In the genomic region with DNA sequence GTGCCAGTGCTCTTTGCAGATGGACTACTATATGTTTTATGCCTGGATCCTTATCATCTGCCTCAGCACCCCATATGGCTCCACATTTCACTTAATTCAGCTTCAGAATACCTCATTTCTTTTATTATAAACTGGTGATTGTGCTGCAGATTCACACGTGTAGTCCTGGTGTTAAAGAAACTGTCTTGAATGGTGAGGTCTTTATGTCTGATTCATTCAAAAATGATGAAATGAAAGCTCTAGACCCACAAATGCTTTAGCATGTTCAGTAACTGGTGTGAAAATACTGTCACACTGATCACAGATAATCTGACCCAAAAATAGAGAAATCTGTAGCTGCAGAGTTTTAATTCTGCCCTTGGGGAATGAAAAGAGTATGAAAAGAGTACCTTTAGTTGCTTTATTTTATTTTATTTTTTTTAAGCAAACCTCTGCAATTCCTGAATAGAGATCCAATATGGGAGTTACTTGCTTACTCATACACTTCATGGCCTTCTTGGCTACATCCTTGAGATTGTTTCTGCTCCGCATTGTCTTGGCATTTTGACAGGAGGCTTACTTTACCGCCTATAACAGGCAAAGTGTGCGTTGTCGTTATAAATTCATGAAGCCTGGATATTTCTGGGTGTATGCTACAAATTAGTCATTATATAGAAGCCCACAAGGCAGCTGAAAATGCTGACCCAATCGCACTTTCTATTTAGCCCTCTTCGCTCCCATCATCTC, we compare ENCODE assay signal across 8 cellular contexts. TPM values are rescaled to one million over a fixed set of nuclear protein-coding genes. Genes with fewer than 3 reads are reported as not detected.
DNase-seq lines count a peak whose midpoint lies in the region; ATAC-seq and TF ChIP-seq lines count a peak whose summit lies in the region.

No MANE protein-coding gene starts in this region.

- peaks cover 45% of the 10 kb centered on the region for H3K4me1 Mint-ChIP-seq in activated T-cell treated with anti-CD3 and anti-CD28 coated beads, Interleukin-2, amount 50 U/mL, for 72 hours (ENCODE audit: low read depth)
- H3K4me1 Mint-ChIP-seq in activated T-helper 2 cell treated with anti-CD3 and anti-CD28 coated beads, Interferon-gamma antibody, Interleukin-2, Interleukin-4, amounts not matched to agents 10 μg/mL and 5 μg/mL and 100 μg/mL, durations not matched to agents 14 hours and 24 hours and 36 hours (ENCODE audit: low read depth) = peaks cover 27% of the 10 kb centered on the region

- peak overlapping the region; percentile 91 to 99 for H3K4me3 Mint-ChIP-seq in activated T-cell treated with anti-CD3 and anti-CD28 coated beads, Interleukin-2, amount 50 U/mL, for 72 hours
- H3K4me3 Mint-ChIP-seq in activated T-helper 2 cell treated with anti-CD3 and anti-CD28 coated beads, Interferon-gamma antibody, Interleukin-2, Interleukin-4, amounts not matched to agents 10 μg/mL and 5 μg/mL and 100 μg/mL, durations not matched to agents 14 hours and 24 hours and 36 hours (ENCODE audit: low read depth) = peak overlapping the region; percentile 10

- peaks cover 21% of the 10 kb centered on the region for H3K27me3 ChIP-seq in iPS-18a (ENCODE audit: control insufficient read depth, insufficient read depth, low read length)
- H3K27me3 ChIP-seq in stomach = peaks cover 0 to 22% (median 0%) of the 10 kb centered on the region in 3 donors
- H3K27me3 ChIP-seq in aorta (ENCODE audit: control insufficient read depth in 1 of 2, insufficient read depth in 2 of 2, low read length in 1 of 2) = no peaks in the 10 kb centered on the region

- no peak overlapping the region for H3K27ac Mint-ChIP-seq in activated T-cell treated with anti-CD3 and anti-CD28 coated beads, Interleukin-2, amount 50 U/mL, for 72 hours
- H3K27ac Mint-ChIP-seq in activated T-helper 2 cell treated with anti-CD3 and anti-CD28 coated beads, Interferon-gamma antibody, Interleukin-2, Interleukin-4, amounts not matched to agents 10 μg/mL and 5 μg/mL and 100 μg/mL, durations not matched to agents 14 hours and 24 hours and 36 hours = no peak overlapping the region

- DNase-seq in activated T-cell treated with anti-CD3 and anti-CD28 coated beads, Interleukin-2, amount 50 U/mL, for 72 hours = no peak
- no peak for DNase-seq in activated T-cell treated with anti-CD3 and anti-CD28 coated beads, Interleukin-2, amount 50 U/mL, for 1 hour
- no peak for DNase-seq in activated T-helper 2 cell treated with anti-CD3 and anti-CD28 coated beads, Interferon-gamma antibody, Interleukin-2, Interleukin-4, amounts not matched to agents 10 μg/mL and 5 μg/mL and 100 μg/mL, durations not matched to agents 14 hours and 24 hours and 36 hours (ENCODE audit: low spot score)
- DNase-seq in stomach (no peak), NCI-H2107 (lab: John Stamatoyannopoulos, UW) (no peak), NCI-H2171 treated with DMSO at 0.1 percent for 48 hours (lab: John Stamatoyannopoulos, UW) (no peak), aorta (no peak)

- TF ChIP-seq POLR2A in stomach (IDR thresholded peaks at IDR 0.05) = no peak

- H3K9me3 ChIP-seq in iPS-18a (ENCODE audit: control insufficient read depth, low read depth, low read length) (no peaks in the 10 kb centered on the region), stomach (no peaks in the 10 kb centered on the region), aorta (ENCODE audit: control insufficient read depth, low read length) (no peaks in the 10 kb centered on the region)

- H3K36me3 ChIP-seq in iPS-18a (ENCODE audit: control insufficient read depth, low read depth, low read length) = peaks cover 31% of the 10 kb centered on the region
- H3K36me3 ChIP-seq in stomach = peaks cover 4 to 17% (median 12%) of the 10 kb centered on the region in 4 donors
- H3K36me3 ChIP-seq in aorta (ENCODE audit: control insufficient read depth in 1 of 2, insufficient read depth in 2 of 2, low read length in 1 of 2) = no peaks in the 10 kb centered on the region

- no peak for TF ChIP-seq EP300 in stomach (IDR thresholded peaks at IDR 0.05)

- H3K36me3 Mint-ChIP-seq in activated T-cell treated with anti-CD3 and anti-CD28 coated beads, Interleukin-2, amount 50 U/mL, for 72 hours (ENCODE audit: insufficient read depth in 2 of 2) = peaks cover 0 to 2% of the 10 kb centered on the region in 2 donors
- no peaks in the 10 kb centered on the region for H3K36me3 Mint-ChIP-seq in activated T-helper 2 cell treated with anti-CD3 and anti-CD28 coated beads, Interferon-gamma antibody, Interleukin-2, Interleukin-4, amounts not matched to agents 10 μg/mL and 5 μg/mL and 100 μg/mL, durations not matched to agents 14 hours and 24 hours and 36 hours (ENCODE audit: low read depth)

- H3K4me1 ChIP-seq in iPS-18a (ENCODE audit: control insufficient read depth, low read depth, low read length) (peaks cover 22% of the 10 kb centered on the region), stomach (peaks cover 41 to 82% (median 59%) of the 10 kb centered on the region in 4 donors), aorta (ENCODE audit: control insufficient read depth in 1 of 2, insufficient read depth in 2 of 2, low read length in 2 of 2) (peaks cover 0 to 2% of the 10 kb centered on the region in 2 donors)

- no peak overlapping the region for H3K9ac ChIP-seq in iPS-18a (ENCODE audit: low read length)

- H3K4me3 ChIP-seq in iPS-18a (ENCODE audit: low read length) (peak overlapping the region; percentile 88), stomach (peak overlapping the region; percentile 68 to 97 (median 89)), aorta (ENCODE audit: low read length in 2 of 2) (no peak overlapping the region)

- no peak overlapping the region for H3K27ac ChIP-seq in iPS-18a (ENCODE audit: low read length)
- H3K27ac ChIP-seq in stomach = peak overlapping the region; percentile 56 to 97 (median 95)
- H3K27ac ChIP-seq in aorta (ENCODE audit: low read depth in 1 of 2, low read length in 2 of 2) = no peak overlapping the region

- no peak for TF ChIP-seq CTCF in stomach (IDR thresholded peaks at IDR 0.05)

- intact Hi-C loops in activated T-helper 2 cell treated with anti-CD3 and anti-CD28 coated beads, Interferon-gamma antibody, Interleukin-2, Interleukin-4, amounts not matched to agents 10 μg/mL and 5 μg/mL and 100 μg/mL, durations not matched to agents 14 hours and 24 hours and 36 hours (cut with micrococcal nuclease) = loop anchor here (10.0 kb wide), 2 partner anchors 99 to 259 kb away; no protein-coding TSS in a partner anchor
- intact Hi-C loops in stomach (cut with DNase I; ENCODE audit: low total_unique reads) = no loop called here
- intact Hi-C loops in aorta (cut with DNase I) = no loop called here

- H3K9me3 Mint-ChIP-seq in activated T-cell treated with anti-CD3 and anti-CD28 coated beads, Interleukin-2, amount 50 U/mL, for 72 hours = no peaks in the 10 kb centered on the region
- H3K9me3 Mint-ChIP-seq in activated T-helper 2 cell treated with anti-CD3 and anti-CD28 coated beads, Interferon-gamma antibody, Interleukin-2, Interleukin-4, amounts not matched to agents 10 μg/mL and 5 μg/mL and 100 μg/mL, durations not matched to agents 14 hours and 24 hours and 36 hours = no peaks in the 10 kb centered on the region

- ATAC-seq in activated T-cell treated with anti-CD3 and anti-CD28 coated beads, Interleukin-2, amount 50 U/mL, for 72 hours (replicated peaks in 1 of 2) = no peak
- no peak for ATAC-seq in aorta (ENCODE audit: low FRiP score)

- H3K27me3 Mint-ChIP-seq in activated T-cell treated with anti-CD3 and anti-CD28 coated beads, Interleukin-2, amount 50 U/mL, for 72 hours (ENCODE audit: low read depth) = peaks cover 42% of the 10 kb centered on the region
- peaks cover 64% of the 10 kb centered on the region for H3K27me3 Mint-ChIP-seq in activated T-helper 2 cell treated with anti-CD3 and anti-CD28 coated beads, Interferon-gamma antibody, Interleukin-2, Interleukin-4, amounts not matched to agents 10 μg/mL and 5 μg/mL and 100 μg/mL, durations not matched to agents 14 hours and 24 hours and 36 hours (ENCODE audit: low read depth)

- 25 to 41% (median 29%) methylated on average over 7 of the region's 7 CpGs for WGBS in stomach, 5 donors
- 86% methylated on average over 7 of the region's 7 CpGs for WGBS in aorta, 2 donors

RNA-seq across cellular contexts. Expression of gene RGMB, which starts 2.7 kb away (rescaled TPM):
- 1 to 10 TPM; 2.2 to 3.9 TPM for total RNA-seq in activated T-cell treated with anti-CD3 and anti-CD28 coated beads, Interleukin-2, amount 50 U/mL, for 72 hours
- total RNA-seq in activated T-helper 2 cell treated with anti-CD3 and anti-CD28 coated beads, Interferon-gamma antibody, Interleukin-2, Interleukin-4, amounts not matched to agents 10 μg/mL and 5 μg/mL and 100 μg/mL, durations not matched to agents 14 hours and 24 hours and 36 hours = 0.18 and 0.39 TPM in 2 replicates
- total RNA-seq in stomach = 100 to 1,000 TPM in 1 of 5 donors, 10 to 100 TPM in 4; 48.3 to 215 (median 79.9) TPM
- 10 to 100 TPM in 2 of 3 donors, 1 to 10 TPM in 1; 8.4 to 14.2 (median 13.7) TPM for polyA plus RNA-seq in stomach
- 10 to 100 TPM; 11.9 to 13.9 TPM for total RNA-seq in aorta
- 1 to 10 TPM; 1.5 to 4.5 TPM for polyA plus RNA-seq in aorta

Comparison
In these comparisons a context has a peak if more than half of its experiments do, and no peak if none do; other contexts are left out.
1. H3K27ac ChIP-seq: peak in stomach (5 of 5); none in iPS-18a (single experiment) and aorta (0 of 2).
2. H3K4me3 ChIP-seq: peak in iPS-18a (single experiment) and stomach (4 of 4); none in aorta (0 of 2).